In the genomic region with DNA sequence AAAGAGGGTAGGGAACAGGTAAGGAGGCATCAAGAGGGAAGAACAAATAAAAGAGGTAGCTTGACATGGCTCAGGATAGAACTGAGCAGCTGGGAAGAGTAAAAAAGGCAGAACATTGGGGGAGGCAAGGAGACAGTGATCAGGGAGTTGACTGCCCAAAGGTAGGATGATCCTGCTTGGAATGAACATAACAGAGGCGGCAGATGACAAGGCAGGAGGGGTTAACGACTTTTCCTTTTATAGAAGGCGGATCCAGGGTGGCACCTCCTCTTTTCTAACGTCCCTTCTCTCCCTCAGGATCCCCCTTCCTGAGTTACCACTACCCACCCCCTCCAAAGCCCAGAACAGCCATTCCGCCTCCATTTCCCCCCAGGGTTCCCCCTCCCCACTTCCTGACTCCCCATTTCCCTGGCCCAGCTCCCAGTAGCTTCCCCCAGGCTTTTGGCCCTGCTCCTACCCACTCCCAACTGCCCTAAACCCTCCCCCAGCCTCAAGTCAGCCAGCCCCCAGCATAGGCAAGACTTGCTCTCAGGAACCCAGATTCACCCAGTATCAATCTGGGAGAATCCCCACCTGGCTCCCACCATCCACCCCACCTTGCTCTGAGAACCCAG, we compare ENCODE assay signal across 11 cellular contexts. TPM values are rescaled to one million over a fixed set of nuclear protein-coding genes. Genes with fewer than 3 reads are reported as not detected.
DNase-seq lines count a peak whose midpoint lies in the region; ATAC-seq and TF ChIP-seq lines count a peak whose summit lies in the region.
"Had no signal": no experiment of that assay in that cellular context is flagged by ENCODE, and none has a peak within 500 bp of the region (broad histone marks: within the 10 kb centered on the region; RNA-seq: fewer than 3 reads in every experiment).

No MANE protein-coding gene starts in this region.

- H3K4me3 ChIP-seq in vagina, result peak overlapping the region in 1 of 2 donors; percentile 59
- H3K4me3 ChIP-seq in brain microvascular endothelial cell (ENCODE audit: low read depth, low read length), result no peak overlapping the region
- H3K4me3 ChIP-seq in effector memory CD4-positive, alpha-beta T cell (ENCODE audit: insufficient read depth, low read depth, low read length, poor library complexity, severe bottlenecking), result no peak overlapping the region

- H3K36me3 ChIP-seq in vagina, result peaks cover 0 to 11% of the 10 kb centered on the region in 2 donors
- peaks cover 11% of the 10 kb centered on the region for H3K36me3 ChIP-seq in brain microvascular endothelial cell (replicated peaks)
- peaks cover 6% of the 10 kb centered on the region for H3K36me3 ChIP-seq in effector memory CD4-positive, alpha-beta T cell (ENCODE audit: control insufficient read depth, insufficient read depth, low read length)

- intact Hi-C loops in left cardiac atrium (cut with DNase I) (loop anchor here (10.0 kb wide), 2 partner anchors 175 to 185 kb away; no protein-coding TSS in a partner anchor), Right ventricle myocardium inferior (cut with DNase I) (no loop called here), vagina (cut with DNase I) (loop anchor here (10.0 kb wide), 1 partner anchor 185 kb away; no protein-coding TSS in a partner anchor)

- H3K4me1 ChIP-seq in vagina, result peaks cover 88% of the 10 kb centered on the region
- peaks cover 36% of the 10 kb centered on the region for H3K4me1 ChIP-seq in effector memory CD4-positive, alpha-beta T cell (ENCODE audit: control insufficient read depth, insufficient read depth, low read length, poor library complexity, severe bottlenecking)

- peak; percentile 58 for DNase-seq in left cardiac atrium
- no peak for DNase-seq in Right ventricle myocardium inferior (ENCODE audit: missing footprints)
- peak; percentile 41 for DNase-seq in dermis blood vessel endothelial cell
- no peak for DNase-seq in naive thymus-derived CD8-positive, alpha-beta T cell
- DNase-seq in vagina (ENCODE audit: extremely low spot score in 2 of 2), result no peak
- DNase-seq in NCI-H748 treated with DMSO at 0.1 percent for 48 hours (lab: John Stamatoyannopoulos, UW), result no peak
- no peak for DNase-seq in brain microvascular endothelial cell
- DNase-seq in effector memory CD4-positive, alpha-beta T cell, result no peak
- DNase-seq: activated B cell treated with CpG ODN at 0.5 μM for 24 hours, NCI-H2107 had no signal

- in situ Hi-C loops in brain microvascular endothelial cell (cut with HindIII; ENCODE audit: low pct_ligation_motif_present, low sequenced_read_pairs), result loop anchor here (25.0 kb wide), 1 partner anchor 188 kb away; no protein-coding TSS in a partner anchor

- no peaks in the 10 kb centered on the region for H3K9me3 ChIP-seq in vagina
- H3K9me3 ChIP-seq in effector memory CD4-positive, alpha-beta T cell (ENCODE audit: control insufficient read depth, low read length), result no peaks in the 10 kb centered on the region

- no peaks in the 10 kb centered on the region for H3K27me3 Mint-ChIP-seq in naive thymus-derived CD8-positive, alpha-beta T cell
- H3K27me3 Mint-ChIP-seq: activated B cell treated with CpG ODN at 0.5 μM for 24 hours had no signal

- no peaks in the 10 kb centered on the region for H3K27me3 ChIP-seq in vagina
- H3K27me3 ChIP-seq in brain microvascular endothelial cell (replicated peaks), result no peaks in the 10 kb centered on the region
- H3K27me3 ChIP-seq in effector memory CD4-positive, alpha-beta T cell (replicated peaks; ENCODE audit: control insufficient read depth, insufficient read depth, low read length, poor library complexity, severe bottlenecking), result no peaks in the 10 kb centered on the region

- H3K27ac Mint-ChIP-seq in naive thymus-derived CD8-positive, alpha-beta T cell, result peak overlapping the region; percentile 24 to 99 (median 96)
- H3K27ac Mint-ChIP-seq: activated B cell treated with CpG ODN at 0.5 μM for 24 hours had no signal

- TF ChIP-seq POLR2A in vagina (IDR thresholded peaks at IDR 0.05), result no peak

- TF ChIP-seq CTCF in vagina (IDR thresholded peaks at IDR 0.05), result no peak
- TF ChIP-seq CTCF in brain microvascular endothelial cell (IDR thresholded peaks at IDR 0.05; ENCODE audit: low read depth, low read length, missing control alignments), result no peak

- POLR2A ChIA-PET in naive thymus-derived CD8-positive, alpha-beta T cell (lab: Charles Lee), result interaction anchor here (0.6 to 6.5 kb wide), 5 partner anchors 8 to 26 kb away, joined by 3 to 90 read pairs (median 6); a partner anchor contains a TSS

- peaks cover 29 to 77% (median 62%) of the 10 kb centered on the region in 4 donors for H3K4me1 Mint-ChIP-seq in naive thymus-derived CD8-positive, alpha-beta T cell

- peak overlapping the region in 7 of 10 donors; percentile 58 to 97 (median 94) for H3K4me3 Mint-ChIP-seq in naive thymus-derived CD8-positive, alpha-beta T cell
- H3K4me3 Mint-ChIP-seq: activated B cell treated with CpG ODN at 0.5 μM for 24 hours had no signal

- H3K9me3 Mint-ChIP-seq in naive thymus-derived CD8-positive, alpha-beta T cell, result no peaks in the 10 kb centered on the region
- H3K9me3 Mint-ChIP-seq: activated B cell treated with CpG ODN at 0.5 μM for 24 hours had no signal

- peaks cover 0 to 10% (median 7%) of the 10 kb centered on the region in 3 donors for H3K36me3 Mint-ChIP-seq in naive thymus-derived CD8-positive, alpha-beta T cell

- H3K27ac ChIP-seq in vagina (peak overlapping the region; percentile 97), brain microvascular endothelial cell (no peak overlapping the region)
- no peak overlapping the region for H3K27ac ChIP-seq in effector memory CD4-positive, alpha-beta T cell (ENCODE audit: insufficient read depth, low read length, poor library complexity, severe bottlenecking)

- ATAC-seq in left cardiac atrium (no peak), Right ventricle myocardium inferior (no peak)
- ATAC-seq in naive thymus-derived CD8-positive, alpha-beta T cell, result no peak

RNA-seq across cellular contexts. Expression of a gene that starts 0.8 kb away (rescaled TPM):
- total RNA-seq in left cardiac atrium (100 to 1,000 TPM in 1 of 2 donors, 10 to 100 TPM in 1; 16.5 to 117 TPM), Right ventricle myocardium inferior (13.0 TPM), dermis blood vessel endothelial cell (19.7 and 38.9 TPM in 2 replicates), vagina (78.3 TPM)
- total RNA-seq in naive thymus-derived CD8-positive, alpha-beta T cell, result 1 to 10 TPM; 4.8 to 7.0 TPM
- under 1 TPM; 0.07 to 0.34 (median 0.22) TPM for polyA plus RNA-seq in naive thymus-derived CD8-positive, alpha-beta T cell
- total RNA-seq: activated B cell treated with CpG ODN at 0.5 μM for 24 hours had no signal

RNA-seq across cellular contexts. Expression of a gene that starts 2.6 kb away (rescaled TPM):
- 100 to 1,000 TPM; 169 to 198 TPM for total RNA-seq in left cardiac atrium
- total RNA-seq in Right ventricle myocardium inferior, result 334 TPM
- 154 and 208 TPM in 2 replicates for total RNA-seq in dermis blood vessel endothelial cell
- total RNA-seq in naive thymus-derived CD8-positive, alpha-beta T cell, result 100 to 1,000 TPM; 126 to 127 TPM
- 100 to 1,000 TPM in 1 of 3 donors, 10 to 100 TPM in 2; 78.6 to 106 (median 95.4) TPM for polyA plus RNA-seq in naive thymus-derived CD8-positive, alpha-beta T cell
- 104 TPM for total RNA-seq in vagina

RNA-seq across cellular contexts. Expression of a gene that starts 15.5 kb away (rescaled TPM):
- total RNA-seq in left cardiac atrium (10 to 100 TPM; 35.9 to 92.7 TPM), Right ventricle myocardium inferior (38.3 TPM), dermis blood vessel endothelial cell (0.19 TPM in 1 of 2 replicates, not detected in the other), vagina (64.8 TPM)
- total RNA-seq in naive thymus-derived CD8-positive, alpha-beta T cell, result 10 to 100 TPM; 27.7 to 31.8 TPM
- 100 to 1,000 TPM in 1 of 3 donors, 10 to 100 TPM in 2; 67.1 to 107 (median 84.4) TPM for polyA plus RNA-seq in naive thymus-derived CD8-positive, alpha-beta T cell

RNA-seq across cellular contexts. Expression of a gene that starts 22.3 kb away (rescaled TPM):
- 10 to 100 TPM; 19.7 to 25.2 TPM for total RNA-seq in left cardiac atrium
- total RNA-seq in Right ventricle myocardium inferior, result 20.9 TPM
- 24.8 and 44.1 TPM in 2 replicates for total RNA-seq in dermis blood vessel endothelial cell
- total RNA-seq in naive thymus-derived CD8-positive, alpha-beta T cell, result 10 to 100 TPM; 81.0 to 97.4 TPM
- 10 to 100 TPM; 35.4 to 49.9 (median 37.6) TPM for polyA plus RNA-seq in naive thymus-derived CD8-positive, alpha-beta T cell
- total RNA-seq in vagina, result 16.2 TPM

RNA-seq across cellular contexts. Expression of a gene that starts 23.8 kb away (rescaled TPM):
- total RNA-seq in left cardiac atrium (under 1 TPM in 1 of 2 donors, not detected in 1; 0.76 TPM), Right ventricle myocardium inferior (not detected), dermis blood vessel endothelial cell (not detected in 2 replicates), vagina (not detected)
- not detected for total RNA-seq in naive thymus-derived CD8-positive, alpha-beta T cell
- polyA plus RNA-seq in naive thymus-derived CD8-positive, alpha-beta T cell, result not detected
- total RNA-seq: activated B cell treated with CpG ODN at 0.5 μM for 24 hours, pulmonary artery endothelial cell had no signal

Comparison
In these comparisons a context has a peak if more than half of its experiments do, and no peak if none do; other contexts are left out.
1. DNase-seq: peak in left cardiac atrium (single experiment) and dermis blood vessel endothelial cell (single experiment); none in Right ventricle myocardium inferior (single experiment), naive thymus-derived CD8-positive, alpha-beta T cell (0 of 10), vagina (0 of 2), NCI-H748 treated with DMSO at 0.1 percent for 48 hours (single experiment), brain microvascular endothelial cell (single experiment) and effector memory CD4-positive, alpha-beta T cell (0 of 3).
2. RNA of a gene that starts 15.5 kb away (total RNA-seq): 35.9 to 92.7 TPM in left cardiac atrium, 64.8 TPM in vagina (single experiment), 38.3 TPM in Right ventricle myocardium inferior (single experiment) and 27.7 to 31.8 TPM in naive thymus-derived CD8-positive, alpha-beta T cell; 0.19 TPM in dermis blood vessel endothelial cell; every median in the first group is over 10 times any median in the second.